ENCODE assay signal across 8 cellular contexts in genomic region chr1:205504311-205505075, GRCh38. TPM values are rescaled to one million over a fixed set of nuclear protein-coding genes. Genes with fewer than 3 reads are reported as not detected.
DNase-seq lines count a peak whose midpoint lies in the region; ATAC-seq and TF ChIP-seq lines count a peak whose summit lies in the region.

Gene CDK18, plus strand, starts transcription at chr1:205504669. Its CDS starts 18,499 bp downstream, at chr1:205523168.

- ATAC-seq in left lung (peak; percentile 93), GM18909 (IDR thresholded peaks at IDR 0.05; ENCODE audit: poor library complexity, unreplicated experiment) (no peak), HG03571 (IDR thresholded peaks at IDR 0.05; ENCODE audit: unreplicated experiment) (no peak)

- intact Hi-C loops in left lung (cut with DNase I) = no loop called here

- H3K9me3 ChIP-seq in left lung = no peaks in the 10 kb centered on the region

- H3K36me3 ChIP-seq in left lung = no peaks in the 10 kb centered on the region

- peak within 1 kb of the TSS; percentile 53 to 58 for H3K4me3 ChIP-seq in left lung

- H3K27me3 ChIP-seq in left lung = peaks cover 0 to 17% of the 10 kb centered on the region in 2 donors

- peaks cover 8 to 12% of the 10 kb centered on the region in 2 donors for H3K4me1 ChIP-seq in left lung

- H3K27ac ChIP-seq in VCaP = peak within 1 kb of the TSS; percentile 67; the same call in 1 of the 2 replicates
- peak within 1 kb of the TSS; percentile 96 for H3K27ac ChIP-seq in cingulate gyrus (ENCODE audit: low read depth, low read length)
- H3K27ac ChIP-seq in left lung = peak within 1 kb of the TSS in 1 of 2 donors; percentile 43

- DNase-seq in Daoy (ENCODE audit: low read depth) (peak; percentile 88), NCI-H146 (lab: John Stamatoyannopoulos, UW) (peak; percentile 90), left lung (peak; percentile 89 to 90)
- DNase-seq in stimulated activated CD4-positive, alpha-beta T cell treated with anti-CD3 and anti-CD28 coated beads, Interleukin-4, amount 100 ng/mL, for 1 hour = peak; percentile 49

- no peak for TF ChIP-seq CTCF in VCaP (conservative IDR thresholded peaks at IDR 0.05)
- TF ChIP-seq CTCF in left lung (IDR thresholded peaks at IDR 0.05) = no peak

RNA-seq across cellular contexts. Expression of gene CDK18, which starts in this region (rescaled TPM):
- 0.60 and 0.80 TPM in 2 replicates for total RNA-seq in Daoy (2014; rRNA removed; shearing (Covaris generic))
- total RNA-seq in left lung = 10 to 100 TPM; 19.7 to 30.1 TPM

Comparison
In these comparisons a context has a peak if more than half of its experiments do, and no peak if none do; other contexts are left out.
1. RNA of gene CDK18 (total RNA-seq): 19.7 to 30.1 TPM in left lung; 0.60 to 0.80 TPM in Daoy; every median in the first group is over 10 times any median in the second.
2. Peak in DNase-seq in Daoy; RNA of the gene not detected or under 1 TPM.
3. Peak in every context shown above with its lines, with median percentiles within 50 percentile points of each other: DNase-seq.